In genomic region chr19:18635831-18636182, GRCh38 we compare ENCODE assay signal across 6 cellular contexts. TPM values are rescaled to one million over a fixed set of nuclear protein-coding genes. Genes with fewer than 3 reads are reported as not detected.
DNase-seq lines count a peak whose midpoint lies in the region; ATAC-seq and TF ChIP-seq lines count a peak whose summit lies in the region.

No MANE protein-coding gene starts in this region.

- H3K4me3 ChIP-seq in CD4-positive, CD25-positive, alpha-beta regulatory T cell (ENCODE audit: low read depth, low read length): no peak overlapping the region
- peak overlapping the region; percentile 79 for H3K4me3 ChIP-seq in mesodermal cell (ENCODE audit: extremely low read depth, insufficient read depth, low read length, poor library complexity, severe bottlenecking)
- H3K4me3 ChIP-seq in left lung: peak overlapping the region in 1 of 2 donors; percentile 64

- H3K4me1 ChIP-seq in CD4-positive, CD25-positive, alpha-beta regulatory T cell (ENCODE audit: control insufficient read depth, insufficient read depth, low read length, poor library complexity, severe bottlenecking): peaks cover 25% of the 10 kb centered on the region
- peaks cover 6% of the 10 kb centered on the region for H3K4me1 ChIP-seq in mesodermal cell (ENCODE audit: control insufficient read depth, insufficient read depth, low read length, poor library complexity, severe bottlenecking)
- peaks cover 3 to 18% of the 10 kb centered on the region in 2 donors for H3K4me1 ChIP-seq in left lung

- H3K27ac ChIP-seq in CD4-positive, CD25-positive, alpha-beta regulatory T cell (ENCODE audit: insufficient read depth, low read length, poor library complexity, severe bottlenecking): no peak overlapping the region
- peak overlapping the region; percentile 84 for H3K27ac ChIP-seq in RWPE1
- H3K27ac ChIP-seq in mesodermal cell (ENCODE audit: low read depth, low read length, severe bottlenecking): no peak overlapping the region
- H3K27ac ChIP-seq in left lung: no peak overlapping the region

- H3K36me3 ChIP-seq in CD4-positive, CD25-positive, alpha-beta regulatory T cell (ENCODE audit: control insufficient read depth, insufficient read depth, low read length): no peaks in the 10 kb centered on the region
- H3K36me3 ChIP-seq in mesodermal cell (ENCODE audit: control insufficient read depth, insufficient read depth, low read length) (no peaks in the 10 kb centered on the region), left lung (no peaks in the 10 kb centered on the region)

- peaks cover 0 to 45% (median 18%) of the 10 kb centered on the region in 4 donors for H3K4me1 Mint-ChIP-seq in CD4-positive, CD25-positive, alpha-beta regulatory T cell

- peak overlapping the region in 2 of 3 donors; percentile 35 to 51 for H3K27ac Mint-ChIP-seq in CD4-positive, CD25-positive, alpha-beta regulatory T cell

- 5 to 10% methylated on average over 3 to 4 of the region's 6 CpGs for WGBS in mesodermal cell (ENCODE audit: insufficient coverage in 2 of 2), 2 experiments

- ATAC-seq in CD4-positive, CD25-positive, alpha-beta regulatory T cell (ENCODE audit: low read depth in 2 of 2): no peak
- ATAC-seq in left lung: no peak

- TF ChIP-seq CTCF in RWPE1 (conservative IDR thresholded peaks at IDR 0.05; ENCODE audit: low read depth) (no peak), left lung (IDR thresholded peaks at IDR 0.05) (no peak)

- H3K27me3 Mint-ChIP-seq in CD4-positive, CD25-positive, alpha-beta regulatory T cell: no peaks in the 10 kb centered on the region

- POLR2A ChIA-PET in RWPE1 (lab: Yijun Ruan, JAX; ENCODE audit: low non-redundant PET): no interaction called here

- H3K36me3 Mint-ChIP-seq in CD4-positive, CD25-positive, alpha-beta regulatory T cell: peaks cover 5% of the 10 kb centered on the region

- DNase-seq in CD4-positive, CD25-positive, alpha-beta regulatory T cell: no peak
- no peak for DNase-seq in RWPE1 (ENCODE audit: low spot score)
- no peak for DNase-seq in GM19240 (ENCODE audit: insufficient read length, low spot score)
- DNase-seq in central memory CD4-positive, alpha-beta T cell: no peak
- DNase-seq in left lung: no peak

- H3K9me3 Mint-ChIP-seq in CD4-positive, CD25-positive, alpha-beta regulatory T cell: no peaks in the 10 kb centered on the region

- no peaks in the 10 kb centered on the region for H3K27me3 ChIP-seq in CD4-positive, CD25-positive, alpha-beta regulatory T cell (ENCODE audit: control insufficient read depth, insufficient read depth, low read length)
- no peaks in the 10 kb centered on the region for H3K27me3 ChIP-seq in left lung

- H3K9me3 ChIP-seq in CD4-positive, CD25-positive, alpha-beta regulatory T cell (ENCODE audit: control insufficient read depth in 2 of 2, low read length in 2 of 2): no peaks in the 10 kb centered on the region
- H3K9me3 ChIP-seq in mesodermal cell (ENCODE audit: control insufficient read depth, low read length) (no peaks in the 10 kb centered on the region), left lung (no peaks in the 10 kb centered on the region)

- H3K4me3 Mint-ChIP-seq in CD4-positive, CD25-positive, alpha-beta regulatory T cell: peak overlapping the region; percentile 87 to 96 (median 90)

- CTCF ChIA-PET in RWPE1 (lab: Yijun Ruan, JAX): interaction anchor here (0.6 kb wide), 1 partner anchor 186 kb away, joined by 3 read pairs; no protein-coding TSS in a partner anchor

- intact Hi-C loops in left lung (cut with DNase I): no loop called here

RNA-seq across cellular contexts. Expression of gene KLHL26, which starts 1.0 kb away (rescaled TPM):
- 16.7 TPM for total RNA-seq in CD4-positive, CD25-positive, alpha-beta regulatory T cell
- 1 to 10 TPM; 1.8 to 4.0 (median 2.6) TPM for polyA plus RNA-seq in CD4-positive, CD25-positive, alpha-beta regulatory T cell
- 4.4 TPM for polyA plus RNA-seq in mesodermal cell (2013, experiment 1 of 2)
- 4.5 TPM for polyA plus RNA-seq in mesodermal cell (2013, experiment 2 of 2)
- total RNA-seq in left lung: 10 to 100 TPM in 1 of 2 donors, 1 to 10 TPM in 1; 9.0 to 10.4 TPM

RNA-seq across cellular contexts. Expression of gene TMEM59L, which starts 23.1 kb away (rescaled TPM):
- not detected for total RNA-seq in CD4-positive, CD25-positive, alpha-beta regulatory T cell
- not detected for polyA plus RNA-seq in CD4-positive, CD25-positive, alpha-beta regulatory T cell
- polyA plus RNA-seq in mesodermal cell (2013, experiment 1 of 2): 14.7 TPM
- polyA plus RNA-seq in mesodermal cell (2013, experiment 2 of 2): 10.4 TPM
- total RNA-seq in left lung: 1 to 10 TPM; 1.6 to 4.9 TPM

RNA-seq across cellular contexts. Expression of gene CRLF1, which starts 29.2 kb away (rescaled TPM):
- total RNA-seq in CD4-positive, CD25-positive, alpha-beta regulatory T cell: not detected
- polyA plus RNA-seq in CD4-positive, CD25-positive, alpha-beta regulatory T cell: 1 to 10 TPM in 1 of 4 donors, under 1 TPM in 1, not detected in 2; 0.31 to 1.1 TPM
- 75.5 TPM for polyA plus RNA-seq in mesodermal cell (2013, experiment 1 of 2)
- polyA plus RNA-seq in mesodermal cell (2013, experiment 2 of 2): 53.2 TPM
- 10 to 100 TPM; 22.5 to 44.7 TPM for total RNA-seq in left lung

RNA-seq across cellular contexts. Expression of gene REX1BD, which starts 47.2 kb away (rescaled TPM):
- 87.4 TPM for total RNA-seq in CD4-positive, CD25-positive, alpha-beta regulatory T cell
- polyA plus RNA-seq in CD4-positive, CD25-positive, alpha-beta regulatory T cell: 100 to 1,000 TPM; 139 to 163 (median 148) TPM
- polyA plus RNA-seq in mesodermal cell (2013, experiment 1 of 2): 45.8 TPM
- polyA plus RNA-seq in mesodermal cell (2013, experiment 2 of 2): 41.5 TPM
- total RNA-seq in left lung: 10 to 100 TPM; 51.7 to 52.1 TPM

RNA-seq across cellular contexts. Expression of gene CRTC1, which starts 47.7 kb away (rescaled TPM):
- total RNA-seq in CD4-positive, CD25-positive, alpha-beta regulatory T cell: 20.2 TPM
- polyA plus RNA-seq in CD4-positive, CD25-positive, alpha-beta regulatory T cell: 1 to 10 TPM in 2 of 4 donors, under 1 TPM in 2; 0.47 to 1.5 (median 0.82) TPM
- polyA plus RNA-seq in mesodermal cell (2013, experiment 1 of 2): 11.8 TPM
- polyA plus RNA-seq in mesodermal cell (2013, experiment 2 of 2): 9.2 TPM
- total RNA-seq in left lung: 10 to 100 TPM; 11.3 to 13.8 TPM

Comparison
In these comparisons a context has a peak if more than half of its experiments do, and no peak if none do; other contexts are left out.
1. RNA of gene CRLF1, which starts 29.2 kb away (total RNA-seq): 22.5 to 44.7 TPM in left lung; not detected in CD4-positive, CD25-positive, alpha-beta regulatory T cell (single experiment); every median in the first group is over 10 times any median in the second.